In the genomic region with DNA sequence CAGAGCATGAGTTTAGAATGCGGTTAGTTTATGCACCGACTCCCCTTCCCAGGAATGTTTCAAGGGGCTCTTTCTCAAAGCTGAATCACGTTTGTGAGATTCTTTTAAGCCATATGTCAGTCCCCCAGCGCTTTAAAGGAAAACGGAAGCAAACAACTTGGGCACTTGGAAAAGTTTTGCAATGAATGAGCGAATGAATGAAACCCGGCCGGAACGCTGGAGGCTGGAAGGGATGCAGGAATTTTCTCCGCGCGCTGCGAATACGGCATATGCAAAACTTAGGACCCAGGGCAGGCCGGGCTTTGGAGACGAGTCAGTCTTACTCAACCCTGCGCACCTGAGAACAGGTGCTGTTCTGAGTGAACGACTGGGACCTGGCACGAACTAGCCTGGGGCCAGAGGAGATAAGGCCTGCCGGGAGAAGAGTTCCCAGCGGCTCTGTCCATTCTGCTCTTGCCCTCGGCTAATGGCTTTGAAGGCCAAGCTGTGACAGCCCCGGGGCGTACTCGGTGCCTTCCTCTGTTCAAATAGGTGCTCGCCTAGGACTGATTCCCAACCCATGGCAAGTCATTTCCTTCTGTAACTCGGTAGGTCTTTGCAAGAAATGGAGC, we compare ENCODE assay signal across 11 cellular contexts. TPM values are rescaled to one million over a fixed set of nuclear protein-coding genes. Genes with fewer than 3 reads are reported as not detected.
A peak's percentile ranks its signal among the peaks of the same experiment; 100 is the strongest.
DNase-seq lines count a peak whose midpoint lies in the region; TF ChIP-seq lines count a peak whose summit lies in the region.
"Had no signal": no experiment of that assay in that cellular context is flagged by ENCODE, and none has a peak within 500 bp of the region (broad histone marks: within the 10 kb centered on the region; RNA-seq: fewer than 3 reads in every experiment).

No MANE protein-coding gene starts in this region.

- H3K27ac ChIP-seq in breast epithelium (no peak overlapping the region), iPS-20b (ENCODE audit: low read length) (no peak overlapping the region)

- DNase-seq in H4 (ENCODE audit: low spot score) (peak; percentile 7), breast epithelium (ENCODE audit: low spot score in 2 of 2) (peak in 1 of 2 donors; percentile 46), renal cortical epithelial cell (ENCODE audit: low read depth) (peak; percentile 40), NCI-H128 (lab: John Stamatoyannopoulos, UW; ENCODE audit: unreplicated experiment) (no peak), COR-L47 (lab: John Stamatoyannopoulos, UW) (no peak)
- DNase-seq in activated CD4-positive, CD25-positive, alpha-beta regulatory T cell treated with anti-CD3 and anti-CD28 coated beads, Interleukin-2, amount 50 U/mL, for 72 hours: no peak
- no peak for DNase-seq in central memory CD4-positive, alpha-beta T cell
- DNase-seq: CD8-positive, alpha-beta memory T cell; NCI-H2029 treated with DMSO at 0.1 percent for 48 hours; T-helper 9 cell had no signal

- H3K36me3 ChIP-seq in breast epithelium: no peaks in the 10 kb centered on the region
- H3K36me3 ChIP-seq in iPS-20b (ENCODE audit: insufficient read depth, low read depth, low read length): no peaks in the 10 kb centered on the region

- H3K27me3 ChIP-seq in breast epithelium (peaks cover 0 to 60% of the 10 kb centered on the region in 2 donors), iPS-20b (ENCODE audit: insufficient read depth, low read length) (peaks cover 51% of the 10 kb centered on the region)

- no peak overlapping the region for H3K9ac ChIP-seq in iPS-20b (ENCODE audit: low read depth, low read length)

- H3K4me3 ChIP-seq in breast epithelium (peak overlapping the region; percentile 35 to 60 (median 47)), iPS-20b (ENCODE audit: low read length) (peak overlapping the region; percentile 67)

- intact Hi-C loops in breast epithelium (cut with DNase I; ENCODE audit: low total_unique reads): no loop called here

- no peak for TF ChIP-seq CTCF in breast epithelium (IDR thresholded peaks at IDR 0.05)

- H3K9me3 ChIP-seq in breast epithelium (no peaks in the 10 kb centered on the region), iPS-20b (ENCODE audit: insufficient read depth, low read depth, low read length) (no peaks in the 10 kb centered on the region)

- H3K4me1 ChIP-seq in breast epithelium (no peaks in the 10 kb centered on the region), iPS-20b (ENCODE audit: insufficient read depth, low read length) (no peaks in the 10 kb centered on the region; the same call in 1 of the 2 replicates)

- no peak for TF ChIP-seq POLR2A in breast epithelium (IDR thresholded peaks at IDR 0.05)

RNA-seq across cellular contexts. Expression of a gene that starts 0.8 kb away (rescaled TPM):
- 0.02 and 0.06 TPM in 2 replicates for total RNA-seq in H4 (2014; rRNA removed; shearing (Covaris generic))
- total RNA-seq in breast epithelium: 1 to 10 TPM in 1 of 3 donors, under 1 TPM in 2; 0.16 to 2.6 (median 0.66) TPM
- 16.1 and 39.2 TPM in 2 replicates for total RNA-seq in renal cortical epithelial cell
- total RNA-seq: CD8-positive, alpha-beta memory T cell had no signal

Comparison
In these comparisons a context has a peak if more than half of its experiments do, and no peak if none do; other contexts are left out.
1. DNase-seq: peak in H4 (single experiment) and renal cortical epithelial cell (single experiment); none in NCI-H128 (single experiment), COR-L47 (single experiment), activated CD4-positive, CD25-positive, alpha-beta regulatory T cell treated with anti-CD3 and anti-CD28 coated beads, Interleukin-2, amount 50 U/mL, for 72 hours (single experiment) and central memory CD4-positive, alpha-beta T cell (single experiment).